Comparison of ENCODE assay signal across 24 cellular contexts in the genomic region with DNA sequence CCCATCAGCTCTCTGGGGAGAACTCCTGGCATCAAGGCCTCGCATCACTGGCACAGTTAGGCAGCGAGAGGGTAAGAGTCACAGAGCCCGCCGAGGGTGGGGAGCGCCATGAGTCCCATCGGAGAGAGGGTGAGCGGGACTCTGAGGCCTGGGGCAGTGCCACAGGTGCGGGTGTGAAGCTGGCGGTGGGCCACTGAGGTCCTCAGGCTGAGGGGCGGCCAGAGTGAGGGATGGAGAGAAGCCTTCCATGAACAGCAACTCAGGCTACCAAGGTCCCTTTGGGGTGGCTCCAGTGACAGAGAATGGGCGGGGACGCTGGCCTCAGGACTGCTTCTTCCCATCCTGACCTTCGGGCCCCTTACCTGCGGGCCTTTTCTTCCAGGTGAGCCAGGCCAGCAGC.
A peak's percentile ranks its signal among the peaks of the same experiment; 100 is the strongest.
DNase-seq lines count a peak whose midpoint lies in the region; ATAC-seq and TF ChIP-seq lines count a peak whose summit lies in the region.
"Had no signal": no experiment of that assay in that cellular context is flagged by ENCODE, and none has a peak within 500 bp of the region (broad histone marks: within the 10 kb centered on the region; RNA-seq: fewer than 3 reads in every experiment).

No MANE protein-coding gene starts in this region.

- H3K27me3 ChIP-seq in BLaER1: no peaks in the 10 kb centered on the region
- no peaks in the 10 kb centered on the region for H3K27me3 ChIP-seq in WERI-Rb-1 (ENCODE audit: insufficient read depth, low read depth, severe bottlenecking)
- no peaks in the 10 kb centered on the region for H3K27me3 ChIP-seq in neural cell (ENCODE audit: insufficient read depth, low read depth, low read length)

- peak; percentile 64 for DNase-seq in 8988T
- DNase-seq in WERI-Rb-1: no peak
- DNase-seq in A172 (ENCODE audit: low spot score): no peak
- no peak for DNase-seq in HuH-7.5 (ENCODE audit: low spot score)
- DNase-seq in sciatic nerve (ENCODE audit: low spot score): no peak
- DNase-seq: activated B cell treated with CpG ODN at 0.5 μM for 24 hours; activated CD4-positive, alpha-beta T cell treated with anti-CD3 and anti-CD28 coated beads, Interleukin-2, amount 50 U/mL, for 4 hours; activated CD8-positive, alpha-beta memory T cell treated with anti-CD3 and anti-CD28 coated beads, Interleukin-2, amount 50 U/mL, for 4 hours; activated naive CD8-positive, alpha-beta T cell treated with anti-CD3 and anti-CD28 coated beads for 36 hours; CD4-positive, alpha-beta memory T cell; GM23248; head of caudate nucleus; Kasumi-1; mammary epithelial cell; NCI-H2029; NCI-H446; PC-9; SIG-M5; SW 1271; T1000; tibial artery had no signal

- H4K20me1 ChIP-seq in BLaER1: no peaks in the 10 kb centered on the region
- H4K20me1 ChIP-seq in neural cell (ENCODE audit: insufficient read depth): no peaks in the 10 kb centered on the region

- H3K36me3 ChIP-seq in BLaER1: no peaks in the 10 kb centered on the region
- H3K36me3 ChIP-seq in WERI-Rb-1: peaks cover 9% of the 10 kb centered on the region
- no peaks in the 10 kb centered on the region for H3K36me3 ChIP-seq in neural cell (ENCODE audit: insufficient read depth, low read length)
- H3K36me3 ChIP-seq: tibial artery had no signal

- H3K4me3 ChIP-seq in BLaER1 (peak overlapping the region; percentile 61), WERI-Rb-1 (ENCODE audit: low read depth, low read length) (peak overlapping the region; percentile 54), neural cell (ENCODE audit: low read length) (peak overlapping the region; percentile 73)
- H3K4me3 ChIP-seq: PC-9 had no signal

- peaks cover 85% of the 10 kb centered on the region for H3K4me1 ChIP-seq in BLaER1

- no peak for TF ChIP-seq RAD21 in neural cell (conservative IDR thresholded peaks at IDR 0.05)

- H2AFZ ChIP-seq in neural cell (ENCODE audit: low read depth, low read length): no peak overlapping the region
- H2AFZ ChIP-seq: GM23248, PC-9 had no signal

- no peaks in the 10 kb centered on the region for H3K9me3 ChIP-seq in BLaER1
- H3K9me3 ChIP-seq in WERI-Rb-1 (ENCODE audit: severe bottlenecking): no peaks in the 10 kb centered on the region
- no peaks in the 10 kb centered on the region for H3K9me3 ChIP-seq in neural cell (ENCODE audit: low read length)
- H3K9me3 ChIP-seq: tibial artery had no signal

- intact Hi-C loops in sciatic nerve (cut with DNase I): no loop called here

- H3F3A ChIP-seq in neural cell (ENCODE audit: insufficient read depth, low read length, poor library complexity, severe bottlenecking): no peaks in the 10 kb centered on the region

- H3K79me2 ChIP-seq in neural cell (replicated peaks; ENCODE audit: insufficient read depth, low read length): peaks cover 19% of the 10 kb centered on the region

- no peak overlapping the region; the same call in 1 of the 2 replicates for H3K9ac ChIP-seq in BLaER1
- H3K9ac ChIP-seq in neural cell (ENCODE audit: low read length): peak overlapping the region; percentile 69
- H3K9ac ChIP-seq: GM23248 had no signal

- no peak for TF ChIP-seq EP300 in neural cell (conservative IDR thresholded peaks at IDR 0.05; ENCODE audit: poor library complexity, severe bottlenecking)

- H3K27ac ChIP-seq in BLaER1: peak overlapping the region; percentile 77
- H3K27ac ChIP-seq in WERI-Rb-1: peak overlapping the region; percentile 91
- peak overlapping the region; percentile 74 for H3K27ac ChIP-seq in neural cell (ENCODE audit: low read length)
- H3K27ac ChIP-seq: GM23248, PC-9, tibial artery had no signal

- TF ChIP-seq CTCF in WERI-Rb-1 (IDR thresholded peaks at IDR 0.05; ENCODE audit: low read depth, low read length): no peak
- TF ChIP-seq CTCF in neural cell (IDR thresholded peaks at IDR 0.05; ENCODE audit: poor library complexity, severe bottlenecking): no peak

- no peaks in the 10 kb centered on the region for H3K9me2 ChIP-seq in neural cell (ENCODE audit: insufficient read depth, low read length)

- ATAC-seq in sciatic nerve: no peak
- ATAC-seq: activated T-helper 17 cell treated with anti-CD3 and anti-CD28 coated beads, Interleukin-2, amount 50 U/mL, for 72 hours had no signal

- H3K4me2 ChIP-seq in BLaER1 (peak overlapping the region; percentile 98), neural cell (ENCODE audit: low read length) (peak overlapping the region; percentile 70)
- H3K4me2 ChIP-seq: PC-9 had no signal

TF ChIP-seq in neural cell, 6 proteins besides CTCF, POLR2A, EP300 and RAD21:
- TF ChIP-seq SMC3 (conservative IDR thresholded peaks at IDR 0.05; ENCODE audit: poor library complexity) (no peak), POLR2AphosphoS5 (IDR thresholded peaks at IDR 0.05) (no peak), TAF1 (IDR thresholded peaks at IDR 0.05; ENCODE audit: low read depth) (no peak), MXI1 (conservative IDR thresholded peaks at IDR 0.05; ENCODE audit: poor library complexity, severe bottlenecking) (no peak), EZH2 (IDR thresholded peaks at IDR 0.05; ENCODE audit: borderline replicate concordance, insufficient read depth, low read length, poor library complexity, severe bottlenecking) (no peak)
- TF ChIP-seq, protein P1, sequence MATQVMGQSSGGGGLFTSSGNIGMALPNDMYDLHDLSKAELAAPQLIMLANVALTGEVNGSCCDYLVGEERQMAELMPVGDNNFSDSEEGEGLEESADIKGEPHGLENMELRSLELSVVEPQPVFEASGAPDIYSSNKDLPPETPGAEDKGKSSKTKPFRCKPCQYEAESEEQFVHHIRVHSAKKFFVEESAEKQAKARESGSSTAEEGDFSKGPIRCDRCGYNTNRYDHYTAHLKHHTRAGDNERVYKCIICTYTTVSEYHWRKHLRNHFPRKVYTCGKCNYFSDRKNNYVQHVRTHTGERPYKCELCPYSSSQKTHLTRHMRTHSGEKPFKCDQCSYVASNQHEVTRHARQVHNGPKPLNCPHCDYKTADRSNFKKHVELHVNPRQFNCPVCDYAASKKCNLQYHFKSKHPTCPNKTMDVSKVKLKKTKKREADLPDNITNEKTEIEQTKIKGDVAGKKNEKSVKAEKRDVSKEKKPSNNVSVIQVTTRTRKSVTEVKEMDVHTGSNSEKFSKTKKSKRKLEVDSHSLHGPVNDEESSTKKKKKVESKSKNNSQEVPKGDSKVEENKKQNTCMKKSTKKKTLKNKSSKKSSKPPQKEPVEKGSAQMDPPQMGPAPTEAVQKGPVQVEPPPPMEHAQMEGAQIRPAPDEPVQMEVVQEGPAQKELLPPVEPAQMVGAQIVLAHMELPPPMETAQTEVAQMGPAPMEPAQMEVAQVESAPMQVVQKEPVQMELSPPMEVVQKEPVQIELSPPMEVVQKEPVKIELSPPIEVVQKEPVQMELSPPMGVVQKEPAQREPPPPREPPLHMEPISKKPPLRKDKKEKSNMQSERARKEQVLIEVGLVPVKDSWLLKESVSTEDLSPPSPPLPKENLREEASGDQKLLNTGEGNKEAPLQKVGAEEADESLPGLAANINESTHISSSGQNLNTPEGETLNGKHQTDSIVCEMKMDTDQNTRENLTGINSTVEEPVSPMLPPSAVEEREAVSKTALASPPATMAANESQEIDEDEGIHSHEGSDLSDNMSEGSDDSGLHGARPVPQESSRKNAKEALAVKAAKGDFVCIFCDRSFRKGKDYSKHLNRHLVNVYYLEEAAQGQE (IDR thresholded peaks at IDR 0.05; ENCODE audit: borderline replicate concordance): no peak
TF ChIP-seq in neural cell: peak in this region for 0.
